20 cellular contexts compared by ENCODE assay signal in the genomic region with DNA sequence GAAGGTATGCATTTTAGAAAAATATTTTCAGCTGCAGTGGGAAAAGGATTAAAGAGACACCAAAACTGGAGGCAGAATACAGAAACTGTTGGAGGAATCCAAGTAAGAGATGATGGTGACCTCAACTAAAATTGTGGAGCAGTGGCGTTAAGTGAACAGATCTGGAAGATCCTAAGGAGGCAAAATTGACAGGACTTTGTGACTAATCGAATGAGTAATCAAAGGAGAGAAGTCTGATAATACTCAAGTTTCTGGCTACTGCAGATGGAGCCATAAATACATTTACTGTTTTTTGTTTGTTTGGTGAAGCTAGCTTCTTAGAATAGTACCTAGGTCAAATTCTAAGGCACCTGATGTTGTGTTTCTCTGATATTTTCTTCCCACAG. TPM values are rescaled to one million over a fixed set of nuclear protein-coding genes. Genes with fewer than 3 reads are reported as not detected.
DNase-seq lines count a peak whose midpoint lies in the region; ATAC-seq, FAIRE-seq and TF ChIP-seq lines count a peak whose summit lies in the region.
"Had no signal": no experiment of that assay in that cellular context is flagged by ENCODE, and none has a peak within 500 bp of the region (broad histone marks: within the 10 kb centered on the region; RNA-seq: fewer than 3 reads in every experiment).

No MANE protein-coding gene starts in this region.

- no peaks in the 10 kb centered on the region for H3K9me2 ChIP-seq in SK-N-SH

- H2AFZ ChIP-seq in SK-N-SH (ENCODE audit: low read depth) (no peak overlapping the region), IMR-90 (replicated peaks; ENCODE audit: low read length, poor library complexity) (no peak overlapping the region), neural progenitor cell (replicated peaks) (no peak overlapping the region)
- H2AFZ ChIP-seq: PC-9 had no signal

- H2BK5ac ChIP-seq in IMR-90 (ENCODE audit: low read depth, low read length, poor library complexity, severe bottlenecking), result no peak overlapping the region

- H3K27ac Mint-ChIP-seq in neural progenitor cell, result no peak overlapping the region
- H3K27ac Mint-ChIP-seq: CD8-positive, alpha-beta T cell had no signal

- POLR2A ChIA-PET in SK-N-SH (lab: Yijun Ruan, JAX), result no interaction called here
- POLR2A ChIA-PET in IMR-90 (lab: Charles Lee; ENCODE audit: unreplicated experiment), result no interaction called here

- no peak for TF ChIP-seq CTCF in SK-N-SH (IDR thresholded peaks at IDR 0.05)
- TF ChIP-seq CTCF in IMR-90 (conservative IDR thresholded peaks at IDR 0.05; ENCODE audit: low read depth, low read length), result no peak
- no peak for TF ChIP-seq CTCF in bronchial epithelial cell (IDR thresholded peaks at IDR 0.05; ENCODE audit: insufficient read depth, low read length, severe bottlenecking)
- TF ChIP-seq CTCF in neural progenitor cell (IDR thresholded peaks at IDR 0.05), result no peak
- TF ChIP-seq CTCF in BE2C (IDR thresholded peaks at IDR 0.05; ENCODE audit: low read depth, low read length), result no peak

- H3K4me1 ChIP-seq in SK-N-SH (ENCODE audit: control insufficient read depth in 1 of 2, insufficient read depth in 2 of 2, low read depth in 1 of 2, low read length in 1 of 2) (peaks cover 6 to 14% of the 10 kb centered on the region in 2 experiments; a peak in 3 of 4 replicates), IMR-90 (ENCODE audit: control insufficient read depth, insufficient read depth, low read length) (peaks cover 2% of the 10 kb centered on the region; the same call in 1 of the 2 replicates), neural progenitor cell (peaks cover 28% of the 10 kb centered on the region), BE2C (no peaks in the 10 kb centered on the region)

- no peak overlapping the region for H3K23ac ChIP-seq in IMR-90 (ENCODE audit: low read depth, low read length)

- no peak overlapping the region for H2AK5ac ChIP-seq in IMR-90 (ENCODE audit: low read depth, low read length)

- ATAC-seq in SK-N-SH treated with all-trans-retinoic acid at 6 μM for 48 hours, result no peak
- ATAC-seq in IMR-90 (ENCODE audit: low read depth), result no peak
- ATAC-seq in GM21447 (IDR thresholded peaks at IDR 0.05; ENCODE audit: unreplicated experiment), result no peak
- ATAC-seq: CD8-positive, alpha-beta T cell; esophagus mucosa; left colon had no signal

- dilution Hi-C loops in IMR-90 (cut with HindIII; ENCODE audit: low sequenced_read_pairs, unreplicated experiment), result no loop called here

- no peaks in the 10 kb centered on the region for H3K9me3 Mint-ChIP-seq in neural progenitor cell
- H3K9me3 Mint-ChIP-seq: CD8-positive, alpha-beta T cell had no signal

- no peak overlapping the region for H3K9ac ChIP-seq in SK-N-SH
- no peak overlapping the region for H3K9ac ChIP-seq in IMR-90 (ENCODE audit: low read depth, low read length)
- H3K9ac ChIP-seq in neural progenitor cell, result no peak overlapping the region

- FAIRE-seq in bronchial epithelial cell (lab: Jason Lieb, UNC), result no peak

- CTCF ChIA-PET in SK-N-SH (lab: Yijun Ruan, JAX), result interaction anchor here (0.6 to 1.1 kb wide), 2 partner anchors 26 to 365 kb away, joined by 3 to 4 read pairs; no protein-coding TSS in a partner anchor
- CTCF ChIA-PET in IMR-90 (lab: Yijun Ruan, JAX), result no interaction called here

- H3K4me3 ChIP-seq in SK-N-SH (ENCODE audit: low read depth in 2 of 2, low read length in 1 of 2) (no peak overlapping the region), IMR-90 (ENCODE audit: insufficient read depth, low read depth, low read length) (no peak overlapping the region), bronchial epithelial cell (ENCODE audit: low read depth, low read length) (no peak overlapping the region), neural progenitor cell (no peak overlapping the region), BE2C (ENCODE audit: low read depth, low read length) (no peak overlapping the region)
- H3K4me3 ChIP-seq: coronary artery, PC-9, transverse colon had no signal

- H3K79me1 ChIP-seq in IMR-90 (ENCODE audit: low read depth in 1 of 2, low read length in 2 of 2), result peaks cover 33 to 34% of the 10 kb centered on the region in 2 experiments

- H3K14ac ChIP-seq in IMR-90 (replicated peaks; ENCODE audit: low read depth, low read length), result no peak overlapping the region

- TF ChIP-seq EP300 in SK-N-SH (IDR thresholded peaks at IDR 0.05; ENCODE audit: borderline replicate concordance in 1 of 2, low read depth in 1 of 2, low read length in 1 of 2), result no peak

- intact Hi-C loops in IMR-90 (cut with micrococcal nuclease), result loop anchor here (5.0 kb wide), 1 partner anchor 181 kb away; no protein-coding TSS in a partner anchor

- no peak overlapping the region for H4K5ac ChIP-seq in IMR-90 (ENCODE audit: low read depth, low read length)

- H4K20me1 ChIP-seq in SK-N-SH (ENCODE audit: insufficient read depth), result no peaks in the 10 kb centered on the region
- no peaks in the 10 kb centered on the region for H4K20me1 ChIP-seq in IMR-90 (ENCODE audit: insufficient read depth, low read length)
- H4K20me1 ChIP-seq in neural progenitor cell (ENCODE audit: low read depth), result peaks cover 2% of the 10 kb centered on the region

- no peak overlapping the region for H2BK20ac ChIP-seq in IMR-90 (ENCODE audit: low read depth, low read length)

- no peak overlapping the region for H3K4ac ChIP-seq in IMR-90 (ENCODE audit: low read depth, low read length)

- whole genome bisulfite sequencing in SK-N-SH (ENCODE audit: low lambda C conversion rate), result 78% methylated on average over 2 of the region's 2 CpGs
- WGBS in IMR-90 (ENCODE audit: extremely low coverage in 2 of 2, insufficient read length in 1 of 2), 2 experiments, result 83% methylated on average over 1 of the region's 2 CpGs; no CpG with 5 or more reads in 1 of the 2 experiments

- peaks cover 26 to 32% of the 10 kb centered on the region in 2 experiments for H3K36me3 ChIP-seq in SK-N-SH (replicated peaks in 1 of 2; ENCODE audit: control insufficient read depth in 1 of 2, insufficient read depth in 2 of 2, low read length in 1 of 2)
- H3K36me3 ChIP-seq in IMR-90 (ENCODE audit: control insufficient read depth, insufficient read depth, low read length), result peaks cover 7% of the 10 kb centered on the region
- peaks cover 4% of the 10 kb centered on the region for H3K36me3 ChIP-seq in bronchial epithelial cell (ENCODE audit: control insufficient read depth, insufficient read depth, low read length)
- H3K36me3 ChIP-seq in neural progenitor cell, result no peaks in the 10 kb centered on the region
- no peaks in the 10 kb centered on the region for H3K36me3 ChIP-seq in BE2C
- H3K36me3 ChIP-seq: transverse colon had no signal

- H2BK120ac ChIP-seq in IMR-90 (ENCODE audit: low read depth, low read length), result no peak overlapping the region

- no peak overlapping the region for H3K56ac ChIP-seq in IMR-90 (ENCODE audit: extremely low read depth, insufficient read depth, low read length)

- H3K27me3 Mint-ChIP-seq in neural progenitor cell (ENCODE audit: insufficient read depth, low read depth), result peaks cover 5% of the 10 kb centered on the region

- H3K18ac ChIP-seq in IMR-90 (ENCODE audit: low read depth, low read length), result no peak overlapping the region

- H3K4me2 ChIP-seq in SK-N-SH, result peak overlapping the region; percentile 79; the same call in 1 of the 2 replicates
- H3K4me2 ChIP-seq in IMR-90 (ENCODE audit: low read depth, low read length), result no peak overlapping the region
- peak overlapping the region; percentile 68 for H3K4me2 ChIP-seq in neural progenitor cell
- H3K4me2 ChIP-seq: PC-9 had no signal

- H2BK15ac ChIP-seq in IMR-90 (ENCODE audit: low read depth, low read length), result no peak overlapping the region

- H4K8ac ChIP-seq in IMR-90 (ENCODE audit: low read depth in 2 of 2, low read length in 2 of 2), result no peak overlapping the region

- no peak overlapping the region for H4K91ac ChIP-seq in IMR-90 (ENCODE audit: insufficient read depth, low read depth, low read length)

- no peak for TF ChIP-seq RAD21 in SK-N-SH (IDR thresholded peaks at IDR 0.05; ENCODE audit: low read length)
- no peak for TF ChIP-seq RAD21 in IMR-90 (IDR thresholded peaks at IDR 0.05; ENCODE audit: low read length)

- no peak overlapping the region for H2AK9ac ChIP-seq in IMR-90 (replicated peaks; ENCODE audit: low read depth, low read length, poor library complexity)

- no peak overlapping the region for H3K4me3 Mint-ChIP-seq in neural progenitor cell

- H3F3A ChIP-seq in SK-N-SH (replicated peaks; ENCODE audit: insufficient read depth) (no peaks in the 10 kb centered on the region), neural progenitor cell (ENCODE audit: low read depth) (peaks cover 25% of the 10 kb centered on the region)

- in situ Hi-C loops in IMR-90 (cut with MboI; ENCODE audit: low sequenced_read_pairs), result no loop called here

- peaks cover 21% of the 10 kb centered on the region for H3K36me3 Mint-ChIP-seq in neural progenitor cell

- no peak for TF ChIP-seq POLR2A in IMR-90 (IDR thresholded peaks at IDR 0.05; ENCODE audit: low read depth, low read length)

- peaks cover 26% of the 10 kb centered on the region for H3K4me1 Mint-ChIP-seq in neural progenitor cell

- H3K27ac ChIP-seq in SK-N-SH (ENCODE audit: low read depth in 2 of 2, low read length in 1 of 2), result no peak overlapping the region
- H3K27ac ChIP-seq in IMR-90 (ENCODE audit: insufficient read depth, low read length), result no peak overlapping the region
- no peak overlapping the region for H3K27ac ChIP-seq in neural progenitor cell
- H3K27ac ChIP-seq: coronary artery, PC-9, transverse colon had no signal

- H3K9me1 ChIP-seq in IMR-90 (ENCODE audit: insufficient read depth, low read length), result peaks cover 3% of the 10 kb centered on the region

- BruUV-seq in IMR-90 (replicated peaks; lab: Mats Ljungman, UMichigan), result no TSS peak

- no peaks in the 10 kb centered on the region for H3K9me3 ChIP-seq in SK-N-SH
- H3K9me3 ChIP-seq in IMR-90 (ENCODE audit: control insufficient read depth, insufficient read depth, low read length), result no peaks in the 10 kb centered on the region
- no peaks in the 10 kb centered on the region for H3K9me3 ChIP-seq in neural progenitor cell (ENCODE audit: low read depth)
- H3K9me3 ChIP-seq in BE2C, result no peaks in the 10 kb centered on the region
- H3K9me3 ChIP-seq: transverse colon had no signal

- DNase-seq in SK-N-SH, result no peak
- DNase-seq in IMR-90, result peak; percentile 51
- DNase-seq in bronchial epithelial cell (ENCODE audit: low read depth), result peak; percentile 74
- DNase-seq in neural progenitor cell (ENCODE audit: low spot score), result no peak
- no peak for DNase-seq in BE2C
- no peak for DNase-seq in NCI-H226
- DNase-seq: 8988T; activated CD4-positive, CD25-positive, alpha-beta regulatory T cell treated with anti-CD3 and anti-CD28 coated beads, Interleukin-2, amount 50 U/mL, for 72 hours; amniotic stem cell; CD8-positive, alpha-beta T cell; left colon; NCI-H1436; NCI-H510A treated with DMSO at 0.1 percent for 48 hours; PC-9; stimulated activated CD4-positive, alpha-beta T cell treated with anti-CD3 and anti-CD28 coated beads, Interleukin-2, amount 100 ng/mL, for 24 hours; transverse colon had no signal

- H3K79me2 ChIP-seq in SK-N-SH (ENCODE audit: insufficient read depth), result peaks cover 36% of the 10 kb centered on the region
- H3K79me2 ChIP-seq in neural progenitor cell (ENCODE audit: low read depth), result no peaks in the 10 kb centered on the region

- H3K27me3 ChIP-seq in SK-N-SH (ENCODE audit: insufficient read depth), result no peaks in the 10 kb centered on the region
- no peaks in the 10 kb centered on the region for H3K27me3 ChIP-seq in IMR-90 (ENCODE audit: control insufficient read depth, insufficient read depth, low read length)
- no peaks in the 10 kb centered on the region for H3K27me3 ChIP-seq in bronchial epithelial cell (ENCODE audit: control insufficient read depth, insufficient read depth, low read length)
- H3K27me3 ChIP-seq in neural progenitor cell, result peaks cover 7% of the 10 kb centered on the region
- no peaks in the 10 kb centered on the region for H3K27me3 ChIP-seq in BE2C
- H3K27me3 ChIP-seq: transverse colon had no signal

RNA-seq across cellular contexts. Expression of a gene that starts 3.1 kb away (rescaled TPM):
- polyA plus RNA-seq in SK-N-SH (2012; rRNA removed) (16.6 and 23.4 TPM in 2 replicates), IMR-90 (2012; rRNA removed) (9.8 and 12.4 TPM in 2 replicates)
- polyA plus RNA-seq in SK-N-SH (2012; cell fraction: cytosol; rRNA removed), result 27.4 and 33.5 TPM in 2 replicates
- 7.6 and 13.5 TPM in 2 replicates for polyA plus RNA-seq in SK-N-SH (2012; cell fraction: nucleus; rRNA removed)
- total RNA-seq in IMR-90 (2012; rRNA removed) (5.9 and 8.1 TPM in 2 replicates), bronchial epithelial cell (7.4 and 7.7 TPM in 2 replicates), neural progenitor cell (ENCODE audit: low replicate concordance) (7.2 and 11.5 TPM in 2 replicates)
- polyA plus RNA-seq in IMR-90 (2012; cell fraction: cytosol; rRNA removed), result 2.6 and 3.8 TPM in 2 replicates
- 1.3 and 6.1 TPM in 2 replicates for polyA plus RNA-seq in IMR-90 (2012; cell fraction: nucleus; rRNA removed; ENCODE audit: low replicate concordance)
- polyA plus RNA-seq in BE2C (2012; ENCODE audit: insufficient read depth, insufficient read length, low read depth), result 2.9 TPM

Comparison
In these comparisons a context has a peak if more than half of its experiments do, and no peak if none do; other contexts are left out.
1. DNase-seq: peak in IMR-90 (single experiment) and bronchial epithelial cell (single experiment); none in SK-N-SH (single experiment), neural progenitor cell (single experiment), BE2C (single experiment) and NCI-H226 (single experiment).